Comparison of ENCODE assay signal across 11 cellular contexts in the genomic region with DNA sequence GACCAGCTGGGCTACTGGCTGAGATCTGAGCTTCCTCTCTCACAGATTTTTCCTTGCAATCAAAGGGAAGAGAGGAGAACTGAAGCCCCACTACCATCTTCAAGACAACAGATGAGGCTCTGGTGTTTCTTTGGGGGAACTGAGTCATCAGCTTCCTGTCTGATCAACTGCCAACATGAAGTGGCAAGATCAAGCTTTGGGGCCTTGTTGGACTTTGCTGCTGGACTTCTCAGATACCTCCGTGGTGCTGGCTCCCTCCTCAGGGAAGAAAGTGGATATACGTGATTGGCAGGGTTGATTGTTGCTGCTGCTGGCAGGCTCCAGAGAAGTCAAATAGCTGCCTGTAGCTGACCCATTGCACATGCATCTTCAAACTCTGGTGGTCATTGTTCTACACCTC. TPM values are rescaled to one million over a fixed set of nuclear protein-coding genes. Genes with fewer than 3 reads are reported as not detected.
DNase-seq lines count a peak whose midpoint lies in the region; TF ChIP-seq lines count a peak whose summit lies in the region.
"Had no signal": no experiment of that assay in that cellular context is flagged by ENCODE, and none has a peak within 500 bp of the region (broad histone marks: within the 10 kb centered on the region; RNA-seq: fewer than 3 reads in every experiment).

No MANE protein-coding gene starts in this region.

- peak; percentile 15 for DNase-seq in stimulated activated CD4-positive, alpha-beta T cell treated with anti-CD3 and anti-CD28 coated beads, Interleukin-15, amount 100 ng/mL, for 24 hours
- no peak for DNase-seq in stimulated activated CD4-positive, alpha-beta T cell treated with anti-CD3 and anti-CD28 coated beads, Interleukin-4, amount 100 ng/mL, for 1 hour
- peak; percentile 29 for DNase-seq in SK-MEL-5 (ENCODE audit: low read depth, low spot score)
- DNase-seq in epithelial cell of prostate (ENCODE audit: low read depth, low spot score): peak; percentile 33
- DNase-seq in OCI-M2 (lab: John Stamatoyannopoulos, UW; ENCODE audit: unreplicated experiment): no peak
- DNase-seq in activated T-cell treated with anti-CD3 and anti-CD28 coated beads, Interleukin-2, amount 50 U/mL, for 1 hour: no peak
- no peak for DNase-seq in endothelial cell (ENCODE audit: low spot score)
- no peak for DNase-seq in cerebellum (ENCODE audit: low spot score)
- DNase-seq: CD4-positive, CD25-positive, alpha-beta regulatory T cell; NCI-H1436 treated with DMSO at 0.1 percent for 48 hours had no signal

- H3K27me3 Mint-ChIP-seq in endothelial cell (ENCODE audit: unreplicated experiment): peaks cover 10% of the 10 kb centered on the region

- H3K36me3 Mint-ChIP-seq in endothelial cell (ENCODE audit: low read depth, unreplicated experiment): peaks cover 3% of the 10 kb centered on the region
- H3K36me3 Mint-ChIP-seq: brain; CD4-positive, CD25-positive, alpha-beta regulatory T cell had no signal

- H3K27ac Mint-ChIP-seq in endothelial cell (ENCODE audit: unreplicated experiment): no peak overlapping the region
- H3K27ac Mint-ChIP-seq: brain had no signal

- peaks cover 4% of the 10 kb centered on the region for H3K9me3 Mint-ChIP-seq in endothelial cell (ENCODE audit: unreplicated experiment)

- no peak overlapping the region for H3K4me3 Mint-ChIP-seq in endothelial cell (ENCODE audit: unreplicated experiment)
- H3K4me3 Mint-ChIP-seq: brain had no signal

- H3K27ac ChIP-seq in epithelial cell of prostate: no peak overlapping the region

- TF ChIP-seq CTCF in endothelial cell (IDR thresholded peaks at IDR 0.05; ENCODE audit: unreplicated experiment): no peak

- in situ Hi-C loops in SK-MEL-5 (cut with HindIII; ENCODE audit: low pct_unique_long_range_greater_than_20kb, low sequenced_read_pairs): no loop called here

- H3K4me1 Mint-ChIP-seq in endothelial cell (ENCODE audit: unreplicated experiment): peaks cover 12% of the 10 kb centered on the region

RNA-seq across cellular contexts. Expression of gene TOX2, which starts 3.6 kb away (rescaled TPM):
- 0.37 and 0.51 TPM in 2 replicates for total RNA-seq in SK-MEL-5 (2014; rRNA removed; shearing (Covaris generic))
- 3.9 and 4.7 TPM in 2 replicates for polyA plus RNA-seq in SK-MEL-5 (2015; cell fraction: cytosol; rRNA removed)
- polyA plus RNA-seq in SK-MEL-5 (2015; cell fraction: nucleus; rRNA removed): 0.84 and 1.1 TPM in 2 replicates
- 5.0 TPM for total RNA-seq in endothelial cell (ENCODE audit: unreplicated experiment)
- total RNA-seq in cerebellum: 0.54 TPM

Comparison
In these comparisons a context has a peak if more than half of its experiments do, and no peak if none do; other contexts are left out.
1. DNase-seq: peak in stimulated activated CD4-positive, alpha-beta T cell treated with anti-CD3 and anti-CD28 coated beads, Interleukin-15, amount 100 ng/mL, for 24 hours (single experiment), SK-MEL-5 (single experiment) and epithelial cell of prostate (single experiment); none in stimulated activated CD4-positive, alpha-beta T cell treated with anti-CD3 and anti-CD28 coated beads, Interleukin-4, amount 100 ng/mL, for 1 hour (single experiment), OCI-M2 (single experiment), activated T-cell treated with anti-CD3 and anti-CD28 coated beads, Interleukin-2, amount 50 U/mL, for 1 hour (single experiment), endothelial cell (single experiment) and cerebellum (single experiment).